In genomic region chr13:83796364-83796763, GRCh38 we compare ENCODE assay signal across 20 cellular contexts.
"Had no signal": no experiment of that assay in that cellular context is flagged by ENCODE, and none has a peak within 500 bp of the region (broad histone marks: within the 10 kb centered on the region; RNA-seq: fewer than 3 reads in every experiment).

No MANE protein-coding gene starts in this region.

- H3K4me3 Mint-ChIP-seq: activated naive CD8-positive, alpha-beta T cell; dendritic cell treated with granulocyte-macrophage colony-stimulating factor and Interleukin-4, amounts not matched to agents 40 ng/mL and 50 ng/mL, for 4 days; nephron; stimulated activated memory B cell treated with anti-CD40 and anti-IgM and Interleukin-4, amounts not matched to agents 10 μg/mL and 1 μg/mL and 100 μg/mL, for 72 hours; type B pancreatic cell had no signal

- H3K36me3 ChIP-seq: esophagus muscularis mucosa, gastroesophageal sphincter, heart right ventricle, left lung, sigmoid colon, WERI-Rb-1 had no signal

- H3K9me3 ChIP-seq: esophagus muscularis mucosa, gastroesophageal sphincter, left lung, testis had no signal

- H3K27ac ChIP-seq: esophagus muscularis mucosa, gastroesophageal sphincter, heart right ventricle, left lung, parathyroid adenoma, sigmoid colon, testis, WERI-Rb-1 had no signal

- H2AFZ ChIP-seq: parathyroid adenoma had no signal

- H3K79me2 ChIP-seq: parathyroid adenoma had no signal

- H3K9ac ChIP-seq: parathyroid adenoma had no signal

- H3K4me1 Mint-ChIP-seq: nephron; stimulated activated memory B cell treated with anti-CD40 and anti-IgM and Interleukin-4, amounts not matched to agents 10 μg/mL and 1 μg/mL and 100 μg/mL, for 72 hours had no signal

- H3K9me3 Mint-ChIP-seq: dendritic cell treated with granulocyte-macrophage colony-stimulating factor and Interleukin-4, amounts not matched to agents 40 ng/mL and 50 ng/mL, for 4 days; nephron; stimulated activated memory B cell treated with anti-CD40 and anti-IgM and Interleukin-4, amounts not matched to agents 10 μg/mL and 1 μg/mL and 100 μg/mL, for 72 hours; type B pancreatic cell had no signal

- H3K4me1 ChIP-seq: esophagus muscularis mucosa, gastroesophageal sphincter, heart right ventricle, left lung, parathyroid adenoma, sigmoid colon, testis had no signal

- ATAC-seq: gastroesophageal sphincter; heart right ventricle; left lung; stimulated activated memory B cell treated with anti-CD40 and anti-IgM and Interleukin-4, amounts not matched to agents 10 μg/mL and 1 μg/mL and 100 μg/mL, for 72 hours had no signal

- FAIRE-seq: endothelial cell of umbilical vein had no signal

- H3K4me3 ChIP-seq: esophagus muscularis mucosa, gastroesophageal sphincter, heart right ventricle, left lung, sigmoid colon, testis had no signal

- H3K36me3 Mint-ChIP-seq: activated naive CD8-positive, alpha-beta T cell; stimulated activated memory B cell treated with anti-CD40 and anti-IgM and Interleukin-4, amounts not matched to agents 10 μg/mL and 1 μg/mL and 100 μg/mL, for 72 hours; type B pancreatic cell had no signal

- H3K27me3 Mint-ChIP-seq: activated naive CD8-positive, alpha-beta T cell; dendritic cell treated with granulocyte-macrophage colony-stimulating factor and Interleukin-4, amounts not matched to agents 40 ng/mL and 50 ng/mL, for 4 days; stimulated activated memory B cell treated with anti-CD40 and anti-IgM and Interleukin-4, amounts not matched to agents 10 μg/mL and 1 μg/mL and 100 μg/mL, for 72 hours; type B pancreatic cell had no signal

- DNase-seq: activated CD4-positive, alpha-beta T cell treated with anti-CD3 and anti-CD28 coated beads for 1 hour; activated CD4-positive, alpha-beta T cell treated with anti-CD3 and anti-CD28 coated beads, Interleukin-2, amount 50 U/mL, for 4 hours; amniotic stem cell; effector memory CD4-positive, alpha-beta T cell; heart right ventricle; midbrain; sigmoid colon; stimulated activated CD4-positive, alpha-beta T cell treated with anti-CD3 and anti-CD28 coated beads, Interleukin-4, amount 100 ng/mL, for 4 hours; testis; WERI-Rb-1 had no signal

- H3K27me3 ChIP-seq: esophagus muscularis mucosa, gastroesophageal sphincter, heart right ventricle, left lung, sigmoid colon, testis had no signal
